9 cellular contexts compared by ENCODE assay signal in the genomic region with DNA sequence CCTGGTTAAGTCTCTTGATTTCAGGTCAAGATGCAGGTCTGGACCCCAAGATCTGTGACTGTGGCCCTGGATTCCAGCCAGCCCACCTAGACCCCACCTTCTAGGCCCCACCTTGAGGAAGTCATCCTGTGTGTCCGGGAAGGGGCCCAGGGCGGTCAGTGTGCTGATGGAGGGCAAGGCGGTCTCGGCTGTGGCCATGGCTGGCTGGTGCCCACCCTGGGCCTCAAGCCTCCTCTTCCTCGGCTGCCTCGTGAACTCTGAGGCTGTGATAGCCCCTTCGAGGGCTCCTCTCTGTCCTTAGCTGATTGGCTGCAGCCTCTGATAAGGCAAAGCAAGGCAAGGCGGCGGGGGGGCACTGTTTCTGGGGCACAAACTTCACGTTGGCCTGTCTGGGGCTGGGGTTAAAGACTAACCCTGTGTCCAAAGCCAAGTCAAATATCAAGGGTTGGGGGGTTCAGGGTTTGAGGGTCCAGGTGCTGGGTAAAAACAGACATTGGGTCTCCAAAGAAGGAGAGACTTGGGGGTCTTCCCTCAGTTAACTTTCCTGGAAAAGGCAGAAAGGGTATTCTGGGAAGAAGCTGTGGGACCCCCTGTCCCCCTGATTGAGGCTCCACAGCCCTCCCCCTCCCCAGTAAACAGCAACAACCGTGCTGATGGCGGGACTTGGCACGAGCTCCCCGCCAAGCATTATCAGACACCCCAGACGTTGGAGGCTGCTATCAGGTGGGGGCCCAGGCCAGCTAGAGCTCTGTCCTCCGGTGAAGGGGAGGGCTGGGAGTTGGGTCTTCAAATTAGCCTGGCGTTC. TPM values are rescaled to one million over a fixed set of nuclear protein-coding genes. Genes with fewer than 3 reads are reported as not detected.
DNase-seq lines count a peak whose midpoint lies in the region; ATAC-seq and TF ChIP-seq lines count a peak whose summit lies in the region.
"Had no signal": no experiment of that assay in that cellular context is flagged by ENCODE, and none has a peak within 500 bp of the region (broad histone marks: within the 10 kb centered on the region; RNA-seq: fewer than 3 reads in every experiment).

A gene (minus strand): TSS at position 259 of the 805 bp plus-strand sequence. CDS start 61 bp downstream, at position 198.

- intact Hi-C loops in activated CD8-positive, alpha-beta T cell treated with anti-CD3 and anti-CD28 coated beads for 36 hours (cut with micrococcal nuclease) = loop anchor here (10.0 kb wide), 1 partner anchor 48 kb away; a partner anchor contains a TSS

- no peaks in the 10 kb centered on the region for H3K27me3 Mint-ChIP-seq in activated T-cell treated with anti-CD3 and anti-CD28 coated beads, Interleukin-2, amount 50 U/mL, for 4 hours (ENCODE audit: low read depth)
- no peaks in the 10 kb centered on the region for H3K27me3 Mint-ChIP-seq in activated CD8-positive, alpha-beta T cell treated with anti-CD3 and anti-CD28 coated beads for 36 hours
- no peaks in the 10 kb centered on the region for H3K27me3 Mint-ChIP-seq in stimulated activated naive CD8-positive, alpha-beta T cell treated with anti-CD3 and anti-CD28 coated beads, Interleukin-15, amount 100 ng/mL, for 72 hours

- no peaks in the 10 kb centered on the region for H3K9me3 Mint-ChIP-seq in activated T-cell treated with anti-CD3 and anti-CD28 coated beads, Interleukin-2, amount 50 U/mL, for 4 hours
- peaks cover 7% of the 10 kb centered on the region for H3K9me3 Mint-ChIP-seq in activated CD8-positive, alpha-beta T cell treated with anti-CD3 and anti-CD28 coated beads for 36 hours
- H3K9me3 Mint-ChIP-seq in stimulated activated naive CD8-positive, alpha-beta T cell treated with anti-CD3 and anti-CD28 coated beads, Interleukin-15, amount 100 ng/mL, for 72 hours = peaks cover 0 to 8% of the 10 kb centered on the region in 2 donors

- H3K27ac Mint-ChIP-seq in activated CD8-positive, alpha-beta T cell treated with anti-CD3 and anti-CD28 coated beads for 36 hours = no peak within 1 kb of the TSS
- H3K27ac Mint-ChIP-seq in stimulated activated naive CD8-positive, alpha-beta T cell treated with anti-CD3 and anti-CD28 coated beads, Interleukin-15, amount 100 ng/mL, for 72 hours = peak within 1 kb of the TSS; percentile 12 to 69

- POLR2A ChIA-PET in activated CD8-positive, alpha-beta T cell treated with anti-CD3 and anti-CD28 coated beads for 36 hours (lab: Charles Lee) = interaction anchor here (0.7 to 1.3 kb wide), 4 partner anchors 26 to 154 kb away, joined by 3 to 5 read pairs (median 3); a partner anchor contains a TSS

- CTCF ChIA-PET in activated CD8-positive, alpha-beta T cell treated with anti-CD3 and anti-CD28 coated beads for 36 hours (lab: Charles Lee) = interaction anchor here (1.4 to 9.0 kb wide), 2 partner anchors 77 to 127 kb away, joined by 7 to 67 read pairs; no protein-coding TSS in a partner anchor

- peak within 1 kb of the TSS; percentile 69 for H3K4me3 ChIP-seq in iPS-18a (ENCODE audit: low read length)

- ATAC-seq in activated T-cell treated with anti-CD3 and anti-CD28 coated beads, Interleukin-2, amount 50 U/mL, for 4 hours = no peak
- ATAC-seq in activated CD8-positive, alpha-beta T cell treated with anti-CD3 and anti-CD28 coated beads for 36 hours = no peak
- ATAC-seq in stimulated activated naive CD8-positive, alpha-beta T cell treated with anti-CD3 and anti-CD28 coated beads, Interleukin-15, amount 100 ng/mL, for 72 hours = no peak
- ATAC-seq in GM19395 (IDR thresholded peaks at IDR 0.05; ENCODE audit: unreplicated experiment) (no peak), HG02870 (IDR thresholded peaks at IDR 0.05; ENCODE audit: unreplicated experiment) (no peak)

- TF ChIP-seq CTCF in activated CD8-positive, alpha-beta T cell treated with anti-CD3 and anti-CD28 coated beads for 36 hours (IDR thresholded peaks at IDR 0.05) = no peak

- H3K9me3 ChIP-seq in iPS-18a (ENCODE audit: control insufficient read depth, low read depth, low read length) = no peaks in the 10 kb centered on the region

- peaks cover 4% of the 10 kb centered on the region for H3K36me3 Mint-ChIP-seq in activated T-cell treated with anti-CD3 and anti-CD28 coated beads, Interleukin-2, amount 50 U/mL, for 4 hours (ENCODE audit: insufficient read depth)
- H3K36me3 Mint-ChIP-seq in activated CD8-positive, alpha-beta T cell treated with anti-CD3 and anti-CD28 coated beads for 36 hours (ENCODE audit: low read depth) = peaks cover 3% of the 10 kb centered on the region

- H3K36me3 ChIP-seq in iPS-18a (ENCODE audit: control insufficient read depth, low read depth, low read length) = no peaks in the 10 kb centered on the region

- H3K4me1 Mint-ChIP-seq in activated T-cell treated with anti-CD3 and anti-CD28 coated beads, Interleukin-2, amount 50 U/mL, for 4 hours (ENCODE audit: low read depth) = peaks cover 20% of the 10 kb centered on the region
- peaks cover 22% of the 10 kb centered on the region for H3K4me1 Mint-ChIP-seq in activated CD8-positive, alpha-beta T cell treated with anti-CD3 and anti-CD28 coated beads for 36 hours (ENCODE audit: low read depth)
- peaks cover 50% of the 10 kb centered on the region for H3K4me1 Mint-ChIP-seq in stimulated activated naive CD8-positive, alpha-beta T cell treated with anti-CD3 and anti-CD28 coated beads, Interleukin-15, amount 100 ng/mL, for 72 hours

- DNase-seq in activated T-cell treated with anti-CD3 and anti-CD28 coated beads, Interleukin-2, amount 50 U/mL, for 4 hours = no peak
- DNase-seq in activated T-cell treated with anti-CD3 and anti-CD28 coated beads, Interleukin-2, amount 50 U/mL, for 48 hours = no peak
- DNase-seq in activated CD8-positive, alpha-beta T cell treated with anti-CD3 and anti-CD28 coated beads for 36 hours = no peak
- DNase-seq in stimulated activated naive CD8-positive, alpha-beta T cell treated with anti-CD3 and anti-CD28 coated beads, Interleukin-15, amount 100 ng/mL, for 72 hours = no peak
- DNase-seq in NCI-H446 (lab: John Stamatoyannopoulos, UW) = no peak
- DNase-seq: stimulated activated CD8-positive, alpha-beta memory T cell treated with anti-CD3 and anti-CD28 coated beads, Interleukin-4, amount 100 ng/mL, for 48 hours had no signal

- peaks cover 44% of the 10 kb centered on the region for H3K27me3 ChIP-seq in iPS-18a (ENCODE audit: control insufficient read depth, insufficient read depth, low read length)

- no peak within 1 kb of the TSS for H3K27ac ChIP-seq in iPS-18a (ENCODE audit: low read length)

- H3K4me1 ChIP-seq in iPS-18a (ENCODE audit: control insufficient read depth, low read depth, low read length) = peaks cover 2% of the 10 kb centered on the region

- H3K9ac ChIP-seq in iPS-18a (ENCODE audit: low read length) = no peak within 1 kb of the TSS

- H3K4me3 Mint-ChIP-seq in activated T-cell treated with anti-CD3 and anti-CD28 coated beads, Interleukin-2, amount 50 U/mL, for 4 hours = peak within 1 kb of the TSS; percentile 58
- H3K4me3 Mint-ChIP-seq in activated CD8-positive, alpha-beta T cell treated with anti-CD3 and anti-CD28 coated beads for 36 hours = peak within 1 kb of the TSS; percentile 64
- peak within 1 kb of the TSS; percentile 79 to 80 for H3K4me3 Mint-ChIP-seq in stimulated activated naive CD8-positive, alpha-beta T cell treated with anti-CD3 and anti-CD28 coated beads, Interleukin-15, amount 100 ng/mL, for 72 hours

RNA-seq across cellular contexts. Expression of the gene that starts here (rescaled TPM):
- total RNA-seq in activated T-cell treated with anti-CD3 and anti-CD28 coated beads, Interleukin-2, amount 50 U/mL, for 4 hours = under 1 TPM; 0.55 to 0.92 (median 0.68) TPM
- under 1 TPM; 0.32 to 0.38 TPM for total RNA-seq in activated CD8-positive, alpha-beta T cell treated with anti-CD3 and anti-CD28 coated beads for 36 hours
